ENCODE assay signal across 8 cellular contexts in the genomic region with DNA sequence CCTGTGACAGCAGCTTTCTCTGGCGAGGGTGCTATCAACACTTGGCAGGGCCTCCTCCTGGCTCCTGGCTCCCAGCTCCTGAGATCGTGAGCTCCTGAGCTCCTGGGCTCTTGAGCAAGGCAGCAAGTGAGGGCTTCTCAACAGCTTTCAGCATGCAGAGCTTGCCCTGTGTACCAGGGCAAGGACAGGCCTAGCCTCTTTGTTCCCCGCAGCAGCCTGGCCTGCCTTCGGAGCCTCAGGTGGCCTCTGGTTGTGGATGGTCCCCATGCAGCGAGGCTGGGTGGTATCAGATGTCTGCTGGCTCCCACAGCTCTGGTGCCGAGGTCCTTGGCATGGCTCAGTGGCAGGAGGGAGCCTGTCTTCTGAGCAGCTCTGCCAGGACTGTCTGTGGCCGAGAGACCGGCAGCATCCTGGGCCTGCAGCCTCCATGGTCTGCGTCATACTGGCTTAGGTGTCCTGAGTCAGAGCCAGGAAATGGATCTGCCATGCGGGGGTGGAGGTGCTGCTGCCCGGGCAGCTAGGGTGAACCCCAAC. TPM values are rescaled to one million over a fixed set of nuclear protein-coding genes. Genes with fewer than 3 reads are reported as not detected.
DNase-seq lines count a peak whose midpoint lies in the region; ATAC-seq and TF ChIP-seq lines count a peak whose summit lies in the region.

No MANE protein-coding gene starts in this region.

- DNase-seq in AG08396 (ENCODE audit: low spot score) = peak; percentile 85
- peak; percentile 9 for DNase-seq in NCI-H69 (lab: John Stamatoyannopoulos, UW)
- peak; percentile 90 for DNase-seq in fibroblast of mammary gland (ENCODE audit: low read depth)
- DNase-seq in neural progenitor cell (ENCODE audit: low spot score) = no peak
- no peak for DNase-seq in NCI-H526 treated with DMSO at 0.1 percent for 48 hours (lab: John Stamatoyannopoulos, UW)

- no peak overlapping the region for H3K4me2 ChIP-seq in neural progenitor cell

- H3K4me1 Mint-ChIP-seq in neural progenitor cell = peaks cover 63% of the 10 kb centered on the region

- H3K4me3 Mint-ChIP-seq in neural progenitor cell = peak overlapping the region; percentile 63

- peaks cover 7% of the 10 kb centered on the region for H3K36me3 Mint-ChIP-seq in neural progenitor cell

- H3K4me1 ChIP-seq in neural progenitor cell = peaks cover 22% of the 10 kb centered on the region

- ATAC-seq in HG02970 (IDR thresholded peaks at IDR 0.05; ENCODE audit: low FRiP score, unreplicated experiment) (no peak), HG03469 (IDR thresholded peaks at IDR 0.05; ENCODE audit: unreplicated experiment) (no peak), HG02981 (IDR thresholded peaks at IDR 0.05; ENCODE audit: unreplicated experiment) (no peak)

- no peaks in the 10 kb centered on the region for H3K36me3 ChIP-seq in neural progenitor cell

- no peak overlapping the region for H3K9ac ChIP-seq in neural progenitor cell

- H3F3A ChIP-seq in neural progenitor cell (ENCODE audit: low read depth) = peaks cover 4% of the 10 kb centered on the region

- peak overlapping the region; percentile 30 for H3K27ac ChIP-seq in neural progenitor cell

- H3K4me3 ChIP-seq in fibroblast of mammary gland (ENCODE audit: control insufficient read depth, low read depth, low read length) (no peak overlapping the region), neural progenitor cell (no peak overlapping the region)

- no peak overlapping the region for H2AFZ ChIP-seq in neural progenitor cell (replicated peaks)

- H3K27ac Mint-ChIP-seq in neural progenitor cell = peak overlapping the region; percentile 85

- no peak for TF ChIP-seq CTCF in fibroblast of mammary gland (conservative IDR thresholded peaks at IDR 0.05; ENCODE audit: control insufficient read depth, insufficient read depth, low read depth, low read length)
- no peak for TF ChIP-seq CTCF in neural progenitor cell (IDR thresholded peaks at IDR 0.05)

- peaks cover 74% of the 10 kb centered on the region for H3K79me2 ChIP-seq in neural progenitor cell (ENCODE audit: low read depth)

- no peaks in the 10 kb centered on the region for H3K27me3 ChIP-seq in neural progenitor cell

- no peaks in the 10 kb centered on the region for H3K9me3 ChIP-seq in neural progenitor cell (ENCODE audit: low read depth)

- H3K27me3 Mint-ChIP-seq in neural progenitor cell (ENCODE audit: insufficient read depth, low read depth) = peaks cover 16% of the 10 kb centered on the region

- H4K20me1 ChIP-seq in neural progenitor cell (ENCODE audit: low read depth) = peaks cover 92% of the 10 kb centered on the region

- H3K9me3 Mint-ChIP-seq in neural progenitor cell = no peaks in the 10 kb centered on the region

RNA-seq across cellular contexts. Expression of a gene that starts 44.2 kb away (rescaled TPM):
- total RNA-seq in neural progenitor cell (ENCODE audit: low replicate concordance) = 5.8 and 12.3 TPM in 2 replicates

Comparison
In these comparisons a context has a peak if more than half of its experiments do, and no peak if none do; other contexts are left out.
1. DNase-seq: peak in AG08396 (single experiment), NCI-H69 (single experiment) and fibroblast of mammary gland (single experiment); none in neural progenitor cell (single experiment) and NCI-H526 treated with DMSO at 0.1 percent for 48 hours (single experiment).